ENCODE assay signal across 22 cellular contexts in genomic region chr3:43728947-43729346, GRCh38. TPM values are rescaled to one million over a fixed set of nuclear protein-coding genes. Genes with fewer than 3 reads are reported as not detected.
A peak's percentile ranks its signal among the peaks of the same experiment; 100 is the strongest.
DNase-seq lines count a peak whose midpoint lies in the region; ATAC-seq and TF ChIP-seq lines count a peak whose summit lies in the region.
"Had no signal": no experiment of that assay in that cellular context is flagged by ENCODE, and none has a peak within 500 bp of the region (broad histone marks: within the 10 kb centered on the region; RNA-seq: fewer than 3 reads in every experiment).

No MANE protein-coding gene starts in this region.

- intact Hi-C loops in colonic mucosa (cut with DNase I) = no loop called here
- intact Hi-C loops in sciatic nerve (cut with DNase I) = no loop called here

- H3K4me1 ChIP-seq in colonic mucosa = no peaks in the 10 kb centered on the region
- no peaks in the 10 kb centered on the region for H3K4me1 ChIP-seq in mesodermal cell (ENCODE audit: control insufficient read depth, insufficient read depth, low read length, poor library complexity, severe bottlenecking)
- H3K4me1 ChIP-seq: BE2C, Peyer's patch had no signal

- H3K4me3 ChIP-seq in colonic mucosa = no peak overlapping the region
- H3K4me3 ChIP-seq in mesodermal cell (ENCODE audit: extremely low read depth, insufficient read depth, low read length, poor library complexity, severe bottlenecking) = no peak overlapping the region
- H3K4me3 ChIP-seq: GM23248, Peyer's patch had no signal

- H3K36me3 ChIP-seq in colonic mucosa = no peaks in the 10 kb centered on the region
- H3K36me3 ChIP-seq in mesodermal cell (ENCODE audit: control insufficient read depth, insufficient read depth, low read length) = no peaks in the 10 kb centered on the region
- H3K36me3 ChIP-seq: BE2C had no signal

- H3K27ac ChIP-seq in colonic mucosa (peak overlapping the region; percentile 59), mesodermal cell (ENCODE audit: low read depth, low read length, severe bottlenecking) (peak overlapping the region; percentile 10)

- no peaks in the 10 kb centered on the region for H3K9me3 ChIP-seq in colonic mucosa
- no peaks in the 10 kb centered on the region for H3K9me3 ChIP-seq in mesodermal cell (ENCODE audit: control insufficient read depth, low read length)
- H3K9me3 ChIP-seq: BE2C, Peyer's patch had no signal

- no peak overlapping the region for H3K9ac ChIP-seq in colonic mucosa (ENCODE audit: low read depth in 2 of 2, low read length in 2 of 2)
- H3K9ac ChIP-seq: GM23248 had no signal

- 94 to 100% methylated on average over 2 of the region's 5 CpGs for WGBS in mesodermal cell (ENCODE audit: insufficient coverage in 2 of 2), 2 experiments

- no peaks in the 10 kb centered on the region for H3K27me3 ChIP-seq in colonic mucosa
- H3K27me3 ChIP-seq: BE2C, Peyer's patch had no signal

- peak; percentile 63 for ATAC-seq in sciatic nerve
- no peak for ATAC-seq in HG03354 (IDR thresholded peaks at IDR 0.05; ENCODE audit: poor library complexity, severe bottlenecking, unreplicated experiment)
- ATAC-seq in HG03045 (IDR thresholded peaks at IDR 0.05; ENCODE audit: unreplicated experiment) = no peak
- no peak for ATAC-seq in GM21526 (IDR thresholded peaks at IDR 0.05; ENCODE audit: low FRiP score, unreplicated experiment)

- DNase-seq in colonic mucosa (no peak), sciatic nerve (ENCODE audit: low spot score) (no peak), DMS53 (lab: John Stamatoyannopoulos, UW) (no peak)
- DNase-seq: ACHN, BE2C, Calu3, DMS153, GM23248, H9, NCI-H1092 treated with DMSO at 0.1 percent for 48 hours, NCI-H1436, NCI-H187, NCI-H2081 treated with DMSO at 0.1 percent for 48 hours, NCI-H2171, NCI-H226, NCI-H510A, Peyer's patch, SHP77 treated with DMSO at 0.1 percent for 48 hours had no signal

- no peak for TF ChIP-seq CTCF in colonic mucosa (IDR thresholded peaks at IDR 0.05)

RNA-seq across cellular contexts. Expression of gene ABHD5, which starts 38.2 kb away (rescaled TPM):
- total RNA-seq in colonic mucosa = 10 to 100 TPM; 24.0 to 25.2 TPM
- polyA plus RNA-seq in mesodermal cell (2013, experiment 1 of 2) = 10.6 TPM
- 10.1 TPM for polyA plus RNA-seq in mesodermal cell (2013, experiment 2 of 2)
- total RNA-seq in sciatic nerve = 18.1 TPM
